ENCODE assay signal across 14 cellular contexts in the genomic region with DNA sequence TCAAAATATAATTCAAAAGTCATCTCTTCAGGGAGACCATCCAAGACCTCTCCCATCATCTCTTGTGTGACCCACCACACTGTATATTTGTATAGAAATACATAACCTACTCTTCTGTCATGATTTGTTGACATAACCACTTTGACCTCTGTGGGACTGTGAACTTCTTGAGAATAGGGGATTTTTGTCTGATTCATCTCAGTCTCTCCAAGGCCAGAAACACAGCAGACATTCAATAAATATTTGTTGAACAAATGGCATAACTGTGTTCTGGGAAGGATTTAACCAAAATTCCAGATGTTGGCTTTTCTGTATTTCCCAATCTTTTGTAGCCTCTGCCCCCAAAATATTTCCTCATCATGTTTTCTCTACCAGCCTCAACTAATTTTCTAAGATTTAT.
DNase-seq lines count a peak whose midpoint lies in the region; TF ChIP-seq lines count a peak whose summit lies in the region.
"Had no signal": no experiment of that assay in that cellular context is flagged by ENCODE, and none has a peak within 500 bp of the region (broad histone marks: within the 10 kb centered on the region; RNA-seq: fewer than 3 reads in every experiment).

No MANE protein-coding gene starts in this region.

- H3K4me1 ChIP-seq in ACC112 (ENCODE audit: control insufficient read depth, insufficient read depth, low read length, unreplicated experiment): peaks cover 13% of the 10 kb centered on the region
- H3K4me1 ChIP-seq: esophagus squamous epithelium had no signal

- H2AFZ ChIP-seq in ACC112 (ENCODE audit: low read length, unreplicated experiment): no peak overlapping the region

- peak overlapping the region; percentile 66 for H3K27ac ChIP-seq in ACC112 (ENCODE audit: low read depth, low read length)

- H3K4me3 ChIP-seq in ACC112 (ENCODE audit: low read depth, low read length) (no peak overlapping the region), choroid plexus epithelial cell (ENCODE audit: low read depth, low read length) (no peak overlapping the region)
- H3K4me3 ChIP-seq: esophagus squamous epithelium had no signal

- peak; percentile 84 for DNase-seq in HCEC 1CT
- peak; percentile 96 for DNase-seq in choroid plexus epithelial cell (ENCODE audit: low read depth)
- DNase-seq in kidney glomerular epithelial cell (lab: John Stamatoyannopoulos, UW): peak; percentile 28
- DNase-seq in NK-92 treated with Interleukin-12 subunit alpha and Interleukin-12 subunit beta, amount 100 ng/mL, for 24 hours (lab: John Stamatoyannopoulos, UW): no peak
- no peak for DNase-seq in HUDEP-2 (lab: John Stamatoyannopoulos, UW; ENCODE audit: unreplicated experiment in 76 of 76)
- no peak for DNase-seq in GDM1 (lab: John Stamatoyannopoulos, UW)
- DNase-seq in NCI-H82 treated with DMSO at 0.1 percent for 48 hours (lab: John Stamatoyannopoulos, UW; ENCODE audit: unreplicated experiment): no peak
- DNase-seq: activated CD4-positive, CD25-positive, alpha-beta regulatory T cell treated with anti-CD3 and anti-CD28 coated beads, Interleukin-2, amount 50 U/mL, for 72 hours; activated T-cell treated with anti-CD3 and anti-CD28 coated beads, Interleukin-2, amount 50 U/mL, for 4 hours; esophagus squamous epithelium; KG1; left colon; NCI-H2081 had no signal

- no peaks in the 10 kb centered on the region for H3K27me3 ChIP-seq in ACC112 (ENCODE audit: insufficient read depth, low read length)
- H3K27me3 ChIP-seq: esophagus squamous epithelium had no signal

- TF ChIP-seq CTCF in choroid plexus epithelial cell (conservative IDR thresholded peaks at IDR 0.05; ENCODE audit: low read depth, low read length): no peak

- no peaks in the 10 kb centered on the region for H3K79me2 ChIP-seq in ACC112 (ENCODE audit: control insufficient read depth, insufficient read depth, low read length, unreplicated experiment)

- 0 out of 2 replicates have a peak, but pooled peaks cover under 1% of the 10 kb centered on the region for H3K36me3 ChIP-seq in ACC112 (ENCODE audit: insufficient read depth, low read length)

Comparison
In these comparisons a context has a peak if more than half of its experiments do, and no peak if none do; other contexts are left out.
1. DNase-seq: peak in HCEC 1CT (single experiment), choroid plexus epithelial cell (single experiment) and kidney glomerular epithelial cell (single experiment); none in NK-92 treated with Interleukin-12 subunit alpha and Interleukin-12 subunit beta, amount 100 ng/mL, for 24 hours (single experiment), HUDEP-2 (0 of 76), GDM1 (single experiment) and NCI-H82 treated with DMSO at 0.1 percent for 48 hours (single experiment).